In the genomic region with DNA sequence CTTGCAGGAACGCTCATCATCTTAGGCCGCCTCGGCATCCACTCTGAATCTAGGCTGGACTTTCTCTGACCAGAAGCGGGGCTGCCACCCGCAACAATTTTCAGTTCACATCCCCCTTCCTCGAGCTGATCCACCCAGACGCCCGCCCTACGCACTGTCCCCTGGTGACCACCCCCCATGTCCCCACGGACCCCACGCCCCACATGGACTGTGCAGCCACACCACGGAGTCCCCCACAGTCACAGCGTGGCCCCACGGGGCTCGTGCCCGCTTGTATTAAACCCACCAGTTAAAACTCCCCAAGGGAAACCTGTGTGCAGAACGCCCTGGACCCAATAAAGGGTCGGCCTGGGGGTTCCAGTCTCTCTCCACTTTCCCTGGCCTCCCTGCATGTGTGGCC, we compare ENCODE assay signal across 1 cellular context.
TF ChIP-seq lines count a peak whose summit lies in the region.

No MANE protein-coding gene starts in this region.

TF ChIP-seq in WTC11, 78 proteins besides CTCF, POLR2A, EP300 and RAD21:
- TF ChIP-seq JUN (CRISPR knock-in tag; IDR thresholded peaks at IDR 0.05) (no peak), NR2C2 (CRISPR knock-in tag; IDR thresholded peaks at IDR 0.05) (no peak), TEAD4 (CRISPR knock-in tag; IDR thresholded peaks at IDR 0.05) (no peak), ATF6 (CRISPR knock-in tag; IDR thresholded peaks at IDR 0.05) (no peak), ZNF138 (CRISPR knock-in tag; conservative IDR thresholded peaks at IDR 0.05) (no peak), GABPB1 (CRISPR knock-in tag; IDR thresholded peaks at IDR 0.05) (no peak), TEAD1 (CRISPR knock-in tag; IDR thresholded peaks at IDR 0.05) (no peak), ELF4 (CRISPR knock-in tag; IDR thresholded peaks at IDR 0.05; ENCODE audit: low read depth) (no peak), FOXJ3 (CRISPR knock-in tag; IDR thresholded peaks at IDR 0.05; ENCODE audit: borderline replicate concordance) (no peak), NFE2L1 (CRISPR knock-in tag; IDR thresholded peaks at IDR 0.05) (no peak), OVOL2 (CRISPR knock-in tag; IDR thresholded peaks at IDR 0.05; ENCODE audit: borderline replicate concordance) (no peak), ZNF317 (CRISPR knock-in tag; IDR thresholded peaks at IDR 0.05; ENCODE audit: borderline replicate concordance, low read depth) (no peak), IRF2 (CRISPR knock-in tag; IDR thresholded peaks at IDR 0.05; ENCODE audit: borderline replicate concordance, low read depth) (no peak), SP1 (CRISPR knock-in tag; conservative IDR thresholded peaks at IDR 0.05) (no peak)
- TF ChIP-seq, protein P1, sequence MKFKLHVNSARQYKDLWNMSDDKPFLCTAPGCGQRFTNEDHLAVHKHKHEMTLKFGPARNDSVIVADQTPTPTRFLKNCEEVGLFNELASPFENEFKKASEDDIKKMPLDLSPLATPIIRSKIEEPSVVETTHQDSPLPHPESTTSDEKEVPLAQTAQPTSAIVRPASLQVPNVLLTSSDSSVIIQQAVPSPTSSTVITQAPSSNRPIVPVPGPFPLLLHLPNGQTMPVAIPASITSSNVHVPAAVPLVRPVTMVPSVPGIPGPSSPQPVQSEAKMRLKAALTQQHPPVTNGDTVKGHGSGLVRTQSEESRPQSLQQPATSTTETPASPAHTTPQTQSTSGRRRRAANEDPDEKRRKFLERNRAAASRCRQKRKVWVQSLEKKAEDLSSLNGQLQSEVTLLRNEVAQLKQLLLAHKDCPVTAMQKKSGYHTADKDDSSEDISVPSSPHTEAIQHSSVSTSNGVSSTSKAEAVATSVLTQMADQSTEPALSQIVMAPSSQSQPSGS (CRISPR knock-in tag; IDR thresholded peaks at IDR 0.05; ENCODE audit: borderline replicate concordance, low read depth), result no peak
- TF ChIP-seq, protein P2, sequence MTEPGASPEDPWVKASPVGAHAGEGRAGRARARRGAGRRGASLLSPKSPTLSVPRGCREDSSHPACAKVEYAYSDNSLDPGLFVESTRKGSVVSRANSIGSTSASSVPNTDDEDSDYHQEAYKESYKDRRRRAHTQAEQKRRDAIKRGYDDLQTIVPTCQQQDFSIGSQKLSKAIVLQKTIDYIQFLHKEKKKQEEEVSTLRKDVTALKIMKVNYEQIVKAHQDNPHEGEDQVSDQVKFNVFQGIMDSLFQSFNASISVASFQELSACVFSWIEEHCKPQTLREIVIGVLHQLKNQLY (CRISPR knock-in tag; IDR thresholded peaks at IDR 0.05), result no peak
- TF ChIP-seq, protein P3, sequence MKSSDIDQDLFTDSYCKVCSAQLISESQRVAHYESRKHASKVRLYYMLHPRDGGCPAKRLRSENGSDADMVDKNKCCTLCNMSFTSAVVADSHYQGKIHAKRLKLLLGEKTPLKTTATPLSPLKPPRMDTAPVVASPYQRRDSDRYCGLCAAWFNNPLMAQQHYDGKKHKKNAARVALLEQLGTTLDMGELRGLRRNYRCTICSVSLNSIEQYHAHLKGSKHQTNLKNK (CRISPR knock-in tag; IDR thresholded peaks at IDR 0.05), result no peak
